ENCODE assay signal across 8 cellular contexts in genomic region chr4:83013420-83013867, GRCh38. TPM values are rescaled to one million over a fixed set of nuclear protein-coding genes. Genes with fewer than 3 reads are reported as not detected.
DNase-seq lines count a peak whose midpoint lies in the region; ATAC-seq and TF ChIP-seq lines count a peak whose summit lies in the region.

No MANE protein-coding gene starts in this region.

- 2% methylated on average over 13 of the region's 13 CpGs for WGBS in aorta, 2 donors

- intact Hi-C loops in aorta (cut with DNase I), result loop anchor here (1.0 to 10.0 kb wide), 7 partner anchors 21 to 729 kb away; partner anchors contain the start of genes HNRNPD (in 2 of the 2), COPS4 (in 1 of the 2), SEC31A (in 1 of the 2) and THAP9 (in 1 of the 2)

- H3K9me3 Mint-ChIP-seq in CD4-positive, CD25-positive, alpha-beta regulatory T cell, result no peaks in the 10 kb centered on the region
- H3K9me3 Mint-ChIP-seq in IgD-negative memory B cell (no peaks in the 10 kb centered on the region), memory B cell (no peaks in the 10 kb centered on the region)

- H3K9me3 ChIP-seq in CD4-positive, CD25-positive, alpha-beta regulatory T cell (ENCODE audit: control insufficient read depth in 2 of 2, low read length in 2 of 2), result no peaks in the 10 kb centered on the region
- no peaks in the 10 kb centered on the region for H3K9me3 ChIP-seq in aorta (ENCODE audit: control insufficient read depth, low read length)

- peaks cover 28 to 41% (median 39%) of the 10 kb centered on the region in 4 donors for H3K4me1 Mint-ChIP-seq in CD4-positive, CD25-positive, alpha-beta regulatory T cell
- H3K4me1 Mint-ChIP-seq in IgD-negative memory B cell, result peaks cover 21 to 33% (median 23%) of the 10 kb centered on the region in 3 donors
- peaks cover 19% of the 10 kb centered on the region for H3K4me1 Mint-ChIP-seq in memory B cell

- no peak for TF ChIP-seq CTCF in brain microvascular endothelial cell (IDR thresholded peaks at IDR 0.05; ENCODE audit: low read depth, low read length, missing control alignments)

- peak overlapping the region; percentile 81 to 93 (median 92) for H3K27ac Mint-ChIP-seq in CD4-positive, CD25-positive, alpha-beta regulatory T cell
- H3K27ac Mint-ChIP-seq in IgD-negative memory B cell, result peak overlapping the region; percentile 68 to 90 (median 73)
- peak overlapping the region; percentile 94 for H3K27ac Mint-ChIP-seq in memory B cell

- no peak for DNase-seq in CD4-positive, CD25-positive, alpha-beta regulatory T cell
- DNase-seq in brain microvascular endothelial cell (no peak), memory B cell (ENCODE audit: low spot score in 2 of 2) (no peak), aorta (no peak), cerebellar cortex (ENCODE audit: low spot score) (no peak), HT-29 (ENCODE audit: low spot score) (no peak)

- in situ Hi-C loops in brain microvascular endothelial cell (cut with HindIII; ENCODE audit: low pct_ligation_motif_present, low sequenced_read_pairs), result no loop called here

- H3K36me3 Mint-ChIP-seq in CD4-positive, CD25-positive, alpha-beta regulatory T cell, result no peaks in the 10 kb centered on the region
- H3K36me3 Mint-ChIP-seq in IgD-negative memory B cell (peaks cover 2% of the 10 kb centered on the region), memory B cell (no peaks in the 10 kb centered on the region)

- peak overlapping the region; percentile 97 for H3K4me3 ChIP-seq in CD4-positive, CD25-positive, alpha-beta regulatory T cell (ENCODE audit: low read depth, low read length)
- peak overlapping the region; percentile 73 for H3K4me3 ChIP-seq in brain microvascular endothelial cell (ENCODE audit: low read depth, low read length)
- H3K4me3 ChIP-seq in aorta (ENCODE audit: low read length in 2 of 2), result peak overlapping the region; percentile 82 to 99

- peaks cover 16% of the 10 kb centered on the region for H3K27me3 Mint-ChIP-seq in CD4-positive, CD25-positive, alpha-beta regulatory T cell
- H3K27me3 Mint-ChIP-seq in IgD-negative memory B cell (no peaks in the 10 kb centered on the region), memory B cell (no peaks in the 10 kb centered on the region)

- peak overlapping the region; percentile 91 for H3K27ac ChIP-seq in CD4-positive, CD25-positive, alpha-beta regulatory T cell (ENCODE audit: insufficient read depth, low read length, poor library complexity, severe bottlenecking)
- H3K27ac ChIP-seq in brain microvascular endothelial cell (peak overlapping the region; percentile 74), aorta (ENCODE audit: low read depth in 1 of 2, low read length in 2 of 2) (no peak overlapping the region)

- peak overlapping the region; percentile 91 to 96 (median 94) for H3K4me3 Mint-ChIP-seq in CD4-positive, CD25-positive, alpha-beta regulatory T cell
- H3K4me3 Mint-ChIP-seq in IgD-negative memory B cell, result peak overlapping the region; percentile 83 to 97 (median 94)
- H3K4me3 Mint-ChIP-seq in memory B cell, result peak overlapping the region; percentile 97

- H3K27me3 ChIP-seq in CD4-positive, CD25-positive, alpha-beta regulatory T cell (ENCODE audit: control insufficient read depth, insufficient read depth, low read length), result no peaks in the 10 kb centered on the region
- H3K27me3 ChIP-seq in brain microvascular endothelial cell (replicated peaks) (no peaks in the 10 kb centered on the region), aorta (ENCODE audit: control insufficient read depth in 1 of 2, insufficient read depth in 2 of 2, low read length in 1 of 2) (no peaks in the 10 kb centered on the region)

- no peak for ATAC-seq in CD4-positive, CD25-positive, alpha-beta regulatory T cell (ENCODE audit: low read depth in 2 of 2)
- no peak for ATAC-seq in memory B cell (ENCODE audit: low read depth)
- ATAC-seq in aorta (ENCODE audit: low FRiP score), result no peak
- no peak for ATAC-seq in HG03175 (IDR thresholded peaks at IDR 0.05; ENCODE audit: unreplicated experiment)

- H3K36me3 ChIP-seq in CD4-positive, CD25-positive, alpha-beta regulatory T cell (ENCODE audit: control insufficient read depth, insufficient read depth, low read length), result no peaks in the 10 kb centered on the region
- no peaks in the 10 kb centered on the region for H3K36me3 ChIP-seq in brain microvascular endothelial cell (replicated peaks)
- no peaks in the 10 kb centered on the region for H3K36me3 ChIP-seq in aorta (ENCODE audit: control insufficient read depth in 1 of 2, insufficient read depth in 2 of 2, low read length in 1 of 2)

- peaks cover 27% of the 10 kb centered on the region for H3K4me1 ChIP-seq in CD4-positive, CD25-positive, alpha-beta regulatory T cell (ENCODE audit: control insufficient read depth, insufficient read depth, low read length, poor library complexity, severe bottlenecking)
- H3K4me1 ChIP-seq in aorta (ENCODE audit: control insufficient read depth in 1 of 2, insufficient read depth in 2 of 2, low read length in 2 of 2), result no peaks in the 10 kb centered on the region

RNA-seq across cellular contexts. Expression of gene LIN54, which starts 2.8 kb away (rescaled TPM):
- 13.5 TPM for total RNA-seq in CD4-positive, CD25-positive, alpha-beta regulatory T cell
- 10 to 100 TPM in 3 of 4 donors, 1 to 10 TPM in 1; 9.3 to 11.7 (median 10.9) TPM for polyA plus RNA-seq in CD4-positive, CD25-positive, alpha-beta regulatory T cell
- polyA plus RNA-seq in IgD-negative memory B cell (7.7 TPM), aorta (1 to 10 TPM; 2.8 to 3.0 TPM)
- total RNA-seq in aorta, result 1 to 10 TPM; 7.1 to 9.7 TPM
- total RNA-seq in HT-29 (2014; rRNA removed; shearing (Covaris generic)), result 17.4 and 17.5 TPM in 2 replicates

RNA-seq across cellular contexts. Expression of gene COPS4, which starts 21.5 kb away (rescaled TPM):
- 25.3 TPM for total RNA-seq in CD4-positive, CD25-positive, alpha-beta regulatory T cell
- 10 to 100 TPM; 59.1 to 76.8 (median 63.6) TPM for polyA plus RNA-seq in CD4-positive, CD25-positive, alpha-beta regulatory T cell
- polyA plus RNA-seq in IgD-negative memory B cell, result 40.7 TPM
- total RNA-seq in aorta, result 10 to 100 TPM; 35.3 to 35.7 TPM
- 10 to 100 TPM; 31.7 to 35.2 TPM for polyA plus RNA-seq in aorta
- 21.9 and 27.0 TPM in 2 replicates for total RNA-seq in HT-29 (2014; rRNA removed; shearing (Covaris generic))

Comparison
In these comparisons a context has a peak if more than half of its experiments do, and no peak if none do; other contexts are left out.
1. H3K27ac ChIP-seq: peak in CD4-positive, CD25-positive, alpha-beta regulatory T cell (single experiment) and brain microvascular endothelial cell (single experiment); none in aorta (0 of 2).
2. Peak in every context shown above with its lines, with median percentiles within 50 percentile points of each other: H3K4me3 ChIP-seq, H3K27ac Mint-ChIP-seq and H3K4me3 Mint-ChIP-seq.